20 cellular contexts compared by ENCODE assay signal in genomic region chr14:76081642-76082041, GRCh38.
DNase-seq lines count a peak whose midpoint lies in the region; ATAC-seq, FAIRE-seq and TF ChIP-seq lines count a peak whose summit lies in the region.
"Had no signal": no experiment of that assay in that cellular context is flagged by ENCODE, and none has a peak within 500 bp of the region (broad histone marks: within the 10 kb centered on the region; RNA-seq: fewer than 3 reads in every experiment).

No MANE protein-coding gene starts in this region.

- H3K4me2 ChIP-seq in GM12878 (ENCODE audit: control insufficient read depth, insufficient read depth) = no peak overlapping the region
- H3K4me2 ChIP-seq: A549, BLaER1, GM23338 had no signal

- TF ChIP-seq POLR2A in GM12891 (IDR thresholded peaks at IDR 0.05; ENCODE audit: low read depth, low read length) (no peak), GM12878 (IDR thresholded peaks at IDR 0.05; ENCODE audit: low read depth, low read length) (no peak)

- no peaks in the 10 kb centered on the region for H3K9me3 ChIP-seq in GM12878 (replicated peaks; ENCODE audit: control insufficient read depth, insufficient read depth, low read length)
- H3K9me3 ChIP-seq: A549, BLaER1, MG63 had no signal

- no peak for TF ChIP-seq EP300 in GM12878 (IDR thresholded peaks at IDR 0.05; ENCODE audit: borderline replicate concordance in 1 of 2, control insufficient read depth in 1 of 2, low read depth in 2 of 2, low read length in 2 of 2)

- DNase-seq in GM12891 (ENCODE audit: insufficient read length, low spot score) (peak; percentile 41), MV-4-11 (lab: John Stamatoyannopoulos, UW) (peak; percentile 94), GM12878 (ENCODE audit: low read depth, low spot score) (no peak), pons (ENCODE audit: low spot score) (peak; percentile 40), COLO668 (lab: John Stamatoyannopoulos, UW; ENCODE audit: unreplicated experiment) (no peak), frontal cortex (ENCODE audit: low spot score in 2 of 2) (no peak)
- DNase-seq: CD8-positive, alpha-beta memory T cell; HCEC 1CT; Kasumi-1; MG63; NCI-H1417; NCI-H187 treated with DMSO at 0.1 percent for 48 hours; NCI-H2227 treated with DMSO at 0.1 percent for 48 hours; NCI-H510A treated with DMSO at 0.1 percent for 48 hours; NCI-H774 had no signal

- H3K79me2 ChIP-seq in GM12878 (ENCODE audit: control insufficient read depth, insufficient read depth, low read length) = no peaks in the 10 kb centered on the region

- no peaks in the 10 kb centered on the region for H4K20me1 ChIP-seq in GM12878 (ENCODE audit: control insufficient read depth, insufficient read depth)
- H4K20me1 ChIP-seq: BLaER1 had no signal

- no peak for TF ChIP-seq RAD21 in GM12878 (IDR thresholded peaks at IDR 0.05; ENCODE audit: insufficient read depth, low read depth, low read length)

- H3K27me3 ChIP-seq in GM12878 (replicated peaks in 1 of 2; ENCODE audit: control insufficient read depth in 2 of 2, insufficient read depth in 2 of 2, low read length in 1 of 2) = no peaks in the 10 kb centered on the region
- H3K27me3 ChIP-seq: BLaER1, MG63 had no signal

- SMC1A ChIA-PET in GM12878 (lab: Charles Lee; ENCODE audit: uncharacterized antibody, unreplicated experiment) = no interaction called here

- CTCF ChIA-PET in GM12878 (lab: Yijun Ruan, JAX) = no interaction called here

- H3K27ac ChIP-seq in GM12878 (ENCODE audit: control insufficient read depth, insufficient read depth) = no peak overlapping the region
- H3K27ac ChIP-seq: A549, BLaER1 had no signal

- no TSS peak for BruUV-seq in GM12878 (replicated peaks; lab: Mats Ljungman, UMichigan)

- no peak for TF ChIP-seq CTCF in GM12878 (IDR thresholded peaks at IDR 0.05 in 2 of 3, conservative IDR thresholded peaks at IDR 0.05 in 1 of 3; ENCODE audit: control insufficient read depth in 2 of 3, extremely low read depth in 1 of 3, insufficient read depth in 1 of 3, low read depth in 3 of 3, low read length in 3 of 3)

- no peaks in the 10 kb centered on the region for H3K36me3 ChIP-seq in GM12878 (ENCODE audit: control insufficient read depth in 2 of 2, insufficient read depth in 2 of 2, low read length in 1 of 2)
- H3K36me3 ChIP-seq: BLaER1, MG63 had no signal

- no peak overlapping the region for H3K4me3 ChIP-seq in GM12878
- H3K4me3 ChIP-seq: A549, BLaER1, GM23338, MG63 had no signal

- POLR2A ChIA-PET in GM12878 (lab: Charles Lee) = no interaction called here

- ATAC-seq in GM12878 (no peak), GM21528 (IDR thresholded peaks at IDR 0.05; ENCODE audit: low FRiP score, unreplicated experiment) (no peak)
- ATAC-seq: A549, GM23338 had no signal

- FAIRE-seq in GM12891 (lab: Jason Lieb, UNC) = no peak
- no peak for FAIRE-seq in GM12878 (lab: Jason Lieb, UNC)
- no peak for FAIRE-seq in frontal cortex (lab: Jason Lieb, UNC)
- FAIRE-seq: A549, D721Med had no signal

- H3K4me1 ChIP-seq in GM12878 (ENCODE audit: control insufficient read depth, insufficient read depth, low read length) = no peaks in the 10 kb centered on the region
- H3K4me1 ChIP-seq: A549 had no signal

- WGBS in GM12878 (ENCODE audit: insufficient coverage, insufficient replicate concordance, low lambda C conversion rate, missing lambda C conversion rate) = 86% methylated on average over 7 of the region's 7 CpGs

- RAD21 ChIA-PET in GM12878 (lab: Charles Lee; ENCODE audit: unreplicated experiment) = no interaction called here

- H3K9ac ChIP-seq in GM12878 (ENCODE audit: control insufficient read depth, insufficient read depth, low read length) = no peak overlapping the region
- H3K9ac ChIP-seq: BLaER1 had no signal

- intact Hi-C loops in GM12878 (cut with micrococcal nuclease; ENCODE audit: unreplicated experiment) = no loop called here

- no peak overlapping the region for H2AFZ ChIP-seq in GM12878 (ENCODE audit: control insufficient read depth, low read depth, low read length)
- H2AFZ ChIP-seq: GM23338 had no signal

- in situ Hi-C loops in GM12878 (cut with MboI) = no loop called here

TF ChIP-seq in GM12891, 5 proteins besides CTCF, POLR2A, EP300 and RAD21:
- TF ChIP-seq TAF1 (IDR thresholded peaks at IDR 0.05; ENCODE audit: low read depth, low read length) (no peak), POLR2AphosphoS5 (IDR thresholded peaks at IDR 0.05; ENCODE audit: low read depth, low read length) (no peak), POU2F2 (IDR thresholded peaks at IDR 0.05; ENCODE audit: low read depth, low read length) (no peak), PAX5 (IDR thresholded peaks at IDR 0.05; ENCODE audit: insufficient read depth, low read length, severe bottlenecking) (no peak), SPI1 (IDR thresholded peaks at IDR 0.05; ENCODE audit: low read depth, low read length) (peak; percentile 93)

TF ChIP-seq in GM12878, 131 proteins besides CTCF, POLR2A, EP300 and RAD21:
- TF ChIP-seq NR2C2 (IDR thresholded peaks at IDR 0.05; ENCODE audit: borderline replicate concordance, control insufficient read depth, insufficient read length, low read depth) (no peak), RCOR1 (conservative IDR thresholded peaks at IDR 0.05; ENCODE audit: low read depth, low read length) (no peak), NR2C1 (IDR thresholded peaks at IDR 0.05) (no peak), PML (IDR thresholded peaks at IDR 0.05; ENCODE audit: low read length) (no peak), SPI1 (IDR thresholded peaks at IDR 0.05; ENCODE audit: borderline replicate concordance, insufficient read depth, low read depth, low read length) (peak; percentile 70; the same call in 1 of the 2 replicates)
- TF ChIP-seq, protein P1, sequence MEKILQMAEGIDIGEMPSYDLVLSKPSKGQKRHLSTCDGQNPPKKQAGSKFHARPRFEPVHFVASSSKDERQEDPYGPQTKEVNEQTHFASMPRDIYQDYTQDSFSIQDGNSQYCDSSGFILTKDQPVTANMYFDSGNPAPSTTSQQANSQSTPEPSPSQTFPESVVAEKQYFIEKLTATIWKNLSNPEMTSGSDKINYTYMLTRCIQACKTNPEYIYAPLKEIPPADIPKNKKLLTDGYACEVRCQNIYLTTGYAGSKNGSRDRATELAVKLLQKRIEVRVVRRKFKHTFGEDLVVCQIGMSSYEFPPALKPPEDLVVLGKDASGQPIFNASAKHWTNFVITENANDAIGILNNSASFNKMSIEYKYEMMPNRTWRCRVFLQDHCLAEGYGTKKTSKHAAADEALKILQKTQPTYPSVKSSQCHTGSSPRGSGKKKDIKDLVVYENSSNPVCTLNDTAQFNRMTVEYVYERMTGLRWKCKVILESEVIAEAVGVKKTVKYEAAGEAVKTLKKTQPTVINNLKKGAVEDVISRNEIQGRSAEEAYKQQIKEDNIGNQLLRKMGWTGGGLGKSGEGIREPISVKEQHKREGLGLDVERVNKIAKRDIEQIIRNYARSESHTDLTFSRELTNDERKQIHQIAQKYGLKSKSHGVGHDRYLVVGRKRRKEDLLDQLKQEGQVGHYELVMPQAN (conservative IDR thresholded peaks at IDR 0.05) = no peak

Comparison
In these comparisons a context has a peak if more than half of its experiments do, and no peak if none do; other contexts are left out.
1. DNase-seq: peak in GM12891 (single experiment), MV-4-11 (single experiment) and pons (single experiment); none in GM12878 (single experiment), COLO668 (single experiment) and frontal cortex (0 of 2).